In genomic region chr2:72270556-72271275, GRCh38 we compare ENCODE assay signal across 1 cellular context.
TF ChIP-seq lines count a peak whose summit lies in the region.

No MANE protein-coding gene starts in this region.

TF ChIP-seq in GM23338, 12 proteins besides CTCF, POLR2A, EP300 and RAD21 (continued from another document):
- TF ChIP-seq EZH2phosphoT487 (IDR thresholded peaks at IDR 0.05; ENCODE audit: unreplicated experiment) (no peak), ZNF331 (CRISPR knock-in tag; IDR thresholded peaks at IDR 0.05; ENCODE audit: low read depth) (no peak)
